Comparison of ENCODE assay signal across 8 cellular contexts in the genomic region with DNA sequence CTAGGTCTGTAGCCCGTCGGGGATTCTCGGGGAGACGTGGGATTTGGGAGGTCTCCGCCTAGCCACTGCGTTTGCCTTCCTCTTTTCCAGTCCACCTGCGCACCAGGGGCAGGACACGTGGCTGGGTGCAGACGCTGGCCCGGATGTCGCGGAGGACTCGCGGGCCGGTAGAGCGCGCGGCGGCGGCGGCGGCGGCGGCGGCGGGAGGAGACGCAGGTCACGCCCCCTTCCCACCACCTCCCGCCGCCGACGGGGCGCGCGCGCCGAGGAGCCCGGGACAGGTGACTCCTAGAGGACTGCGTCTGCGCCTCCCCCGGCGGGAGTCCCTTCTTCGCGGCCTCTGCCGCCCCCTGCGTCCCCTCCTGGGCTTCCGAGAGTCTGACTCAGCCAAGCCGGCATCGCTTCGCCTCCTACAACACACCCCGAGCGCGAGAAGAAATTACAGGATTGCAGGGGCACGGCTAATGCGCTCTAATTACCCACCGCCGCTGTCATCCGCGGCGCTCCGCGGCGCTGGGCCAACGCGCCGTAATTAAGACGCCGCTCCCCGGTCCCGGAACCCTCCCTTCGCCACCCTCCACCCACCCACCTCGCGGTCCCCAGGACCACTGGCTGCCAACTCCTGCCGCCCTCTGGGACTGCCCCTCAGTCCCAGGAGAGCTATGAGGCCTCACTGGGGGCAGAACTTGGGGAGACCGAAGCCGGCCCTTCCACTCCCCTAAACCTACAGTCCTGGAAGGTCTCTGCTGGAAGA.
DNase-seq lines count a peak whose midpoint lies in the region; ATAC-seq, FAIRE-seq and TF ChIP-seq lines count a peak whose summit lies in the region.

No MANE protein-coding gene starts in this region.

- H3K9me3 ChIP-seq in Caco-2 (no peaks in the 10 kb centered on the region), K562 (replicated peaks; ENCODE audit: control insufficient read depth, insufficient read depth, low read depth, low read length) (0 out of 2 replicates have a peak, but pooled peaks cover 3% of the 10 kb centered on the region)

- no peaks in the 10 kb centered on the region for H4K20me1 ChIP-seq in K562 (replicated peaks; ENCODE audit: control insufficient read depth, insufficient read depth, low read length)

- TF ChIP-seq POLR2A in K562 (conservative IDR thresholded peaks at IDR 0.05) = no peak

- H3K9me1 ChIP-seq in K562 (ENCODE audit: control insufficient read depth, insufficient read depth, low read length) = peaks cover 3% of the 10 kb centered on the region

- no peak for TF ChIP-seq RAD21 in K562 (CRISPR knock-in tag; conservative IDR thresholded peaks at IDR 0.05 in 1 of 2, IDR thresholded peaks at IDR 0.05 in 1 of 2)

- peaks cover 5% of the 10 kb centered on the region for H3K36me3 Mint-ChIP-seq in Caco-2 (ENCODE audit: insufficient read depth, unreplicated experiment)

- H3K27ac ChIP-seq in K562 (ENCODE audit: extremely low read depth, low read depth, low read length) = no peak overlapping the region

- WGBS in K562 (ENCODE audit: insufficient coverage, low coverage, missing lambda C conversion rate) = 95% methylated on average over 47 of the region's 76 CpGs

- no peaks in the 10 kb centered on the region for H3K79me2 ChIP-seq in K562 (ENCODE audit: control insufficient read depth, insufficient read depth, low read length)

- H3K4me1 ChIP-seq in Caco-2 (peaks cover 21% of the 10 kb centered on the region), K562 (replicated peaks in 1 of 2; ENCODE audit: control insufficient read depth in 2 of 2, insufficient read depth in 2 of 2, low read length in 2 of 2) (peaks cover 27 to 31% of the 10 kb centered on the region in 2 experiments)

- in situ Hi-C loops in K562 (cut with MboI) = no loop called here

- H3K36me3 ChIP-seq in Caco-2 (ENCODE audit: control insufficient read depth, insufficient read depth, low read length) = no peaks in the 10 kb centered on the region
- no peaks in the 10 kb centered on the region; the same call in 2 of the 3 replicates for H3K36me3 ChIP-seq in K562 (ENCODE audit: control insufficient read depth, insufficient read depth, low read length)

- no peaks in the 10 kb centered on the region for H3K27me3 Mint-ChIP-seq in Caco-2 (ENCODE audit: insufficient read depth, unreplicated experiment)

- H3K27ac Mint-ChIP-seq in Caco-2 (ENCODE audit: unreplicated experiment) = peak overlapping the region; percentile 75

- CTCF ChIA-PET in Caco-2 (lab: Charles Lee) = interaction anchor here (0.6 to 1.2 kb wide), 4 partner anchors 76 to 196 kb away, joined by 3 to 5 read pairs (median 4); no protein-coding TSS in a partner anchor
- CTCF ChIA-PET in K562 (lab: Yijun Ruan, JAX; ENCODE audit: low intra/inter-chr PET ratio) = no interaction called here

- no peaks in the 10 kb centered on the region for H3K9me3 Mint-ChIP-seq in Caco-2 (ENCODE audit: unreplicated experiment)

- H3K9ac ChIP-seq in K562 (ENCODE audit: insufficient read depth in 1 of 2, low read depth in 2 of 2, low read length in 2 of 2) = no peak overlapping the region

- peak; percentile 84 to 86 for DNase-seq in Caco-2
- DNase-seq in T-helper 2 cell = peak; percentile 21 to 66 (median 41)
- DNase-seq in K562 (ENCODE audit: extremely low read depth in 1 of 4, low spot score in 3 of 4) = no peak
- peak; percentile 47 for DNase-seq in iris pigment epithelial cell (ENCODE audit: low read depth)
- DNase-seq in stimulated activated CD4-positive, alpha-beta T cell treated with anti-CD3 and anti-CD28 coated beads, Interleukin-15, amount 100 ng/mL, for 48 hours (ENCODE audit: low read depth in 2 of 2) = peak; percentile 45 to 65
- no peak for DNase-seq in hippocampal formation (lab: John Stamatoyannopoulos, UW)
- DNase-seq in NCI-H345 (lab: John Stamatoyannopoulos, UW) = no peak

- no peaks in the 10 kb centered on the region for H3K27me3 ChIP-seq in Caco-2 (replicated peaks; ENCODE audit: control insufficient read depth, insufficient read depth, low read length)
- no peaks in the 10 kb centered on the region for H3K27me3 ChIP-seq in K562 (ENCODE audit: control insufficient read depth in 2 of 2, insufficient read depth in 2 of 2, low read length in 2 of 2)

- intact Hi-C loops in Caco-2 (cut with micrococcal nuclease; ENCODE audit: unreplicated experiment) = loop anchor here (1.0 to 5.0 kb wide), 3 partner anchors 71 to 230 kb away; a partner anchor contains a TSS
- intact Hi-C loops in K562 (cut with micrococcal nuclease) = loop anchor here (5.0 kb wide), 1 partner anchor 70 kb away; no protein-coding TSS in a partner anchor

- H3K4me2 ChIP-seq in K562 (ENCODE audit: insufficient read depth, low read length) = no peak overlapping the region

- H2AFZ ChIP-seq in K562 (ENCODE audit: low read depth, low read length) = no peak overlapping the region

- no TSS peak for BruUV-seq in Caco-2 (replicated peaks; lab: Mats Ljungman, UMichigan)
- no TSS peak for BruUV-seq in K562 (replicated peaks; lab: Mats Ljungman, UMichigan)

- no peaks in the 10 kb centered on the region for H3K4me1 Mint-ChIP-seq in Caco-2 (ENCODE audit: low read depth, unreplicated experiment)

- no peak for TF ChIP-seq EP300 in K562 (IDR thresholded peaks at IDR 0.05; ENCODE audit: low read length)

- POLR2A ChIA-PET in Caco-2 (lab: Charles Lee) = interaction anchor here (0.6 to 1.2 kb wide), 3 partner anchors 76 to 233 kb away, joined by 3 to 7 read pairs (median 5); a partner anchor contains a TSS
- POLR2A ChIA-PET in K562 (lab: Yijun Ruan, JAX) = no interaction called here

- TF ChIP-seq CTCF in Caco-2 (IDR thresholded peaks at IDR 0.05; ENCODE audit: insufficient read depth in 1 of 2, low read depth in 1 of 2, low read length in 1 of 2, severe bottlenecking in 1 of 2, unreplicated experiment in 1 of 2) (peak; percentile 15 to 52), K562 (IDR thresholded peaks at IDR 0.05 in 2 of 3, conservative IDR thresholded peaks at IDR 0.05 in 1 of 3; ENCODE audit: insufficient read depth in 2 of 3, low read depth in 1 of 3, low read length in 3 of 3) (no peak)

- H3K4me3 ChIP-seq in Caco-2 (ENCODE audit: low read depth, low read length) (peak overlapping the region; percentile 49), K562 (no peak overlapping the region)

- no peak for FAIRE-seq in K562 (lab: Jason Lieb, UNC)

- ATAC-seq in HG02981 (IDR thresholded peaks at IDR 0.05; ENCODE audit: unreplicated experiment) (peak; percentile 38), K562 (no peak)

- H3K4me3 Mint-ChIP-seq in Caco-2 (ENCODE audit: unreplicated experiment) = peak overlapping the region; percentile 66

TF ChIP-seq in K562, 482 proteins besides CTCF, POLR2A, EP300 and RAD21:
- TF ChIP-seq HSF4 (CRISPR knock-in tag; IDR thresholded peaks at IDR 0.05; ENCODE audit: borderline replicate concordance) (no peak), RBM39 (optimal IDR thresholded peaks at IDR 0.05; ENCODE audit: low read depth, low read length) (no peak)
- TF ChIP-seq, protein P1, sequence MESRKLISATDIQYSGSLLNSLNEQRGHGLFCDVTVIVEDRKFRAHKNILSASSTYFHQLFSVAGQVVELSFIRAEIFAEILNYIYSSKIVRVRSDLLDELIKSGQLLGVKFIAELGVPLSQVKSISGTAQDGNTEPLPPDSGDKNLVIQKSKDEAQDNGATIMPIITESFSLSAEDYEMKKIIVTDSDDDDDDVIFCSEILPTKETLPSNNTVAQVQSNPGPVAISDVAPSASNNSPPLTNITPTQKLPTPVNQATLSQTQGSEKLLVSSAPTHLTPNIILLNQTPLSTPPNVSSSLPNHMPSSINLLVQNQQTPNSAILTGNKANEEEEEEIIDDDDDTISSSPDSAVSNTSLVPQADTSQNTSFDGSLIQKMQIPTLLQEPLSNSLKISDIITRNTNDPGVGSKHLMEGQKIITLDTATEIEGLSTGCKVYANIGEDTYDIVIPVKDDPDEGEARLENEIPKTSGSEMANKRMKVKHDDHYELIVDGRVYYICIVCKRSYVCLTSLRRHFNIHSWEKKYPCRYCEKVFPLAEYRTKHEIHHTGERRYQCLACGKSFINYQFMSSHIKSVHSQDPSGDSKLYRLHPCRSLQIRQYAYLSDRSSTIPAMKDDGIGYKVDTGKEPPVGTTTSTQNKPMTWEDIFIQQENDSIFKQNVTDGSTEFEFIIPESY (CRISPR knock-in tag; IDR thresholded peaks at IDR 0.05) = peak; percentile 75

Comparison
In these comparisons a context has a peak if more than half of its experiments do, and no peak if none do; other contexts are left out.
1. DNase-seq: peak in Caco-2 (2 of 2), T-helper 2 cell (5 of 5), iris pigment epithelial cell (single experiment) and stimulated activated CD4-positive, alpha-beta T cell treated with anti-CD3 and anti-CD28 coated beads, Interleukin-15, amount 100 ng/mL, for 48 hours (2 of 2); none in K562 (0 of 4), hippocampal formation (0 of 2) and NCI-H345 (single experiment).
2. CTCF ChIP-seq: peak in Caco-2 (2 of 2); none in K562 (0 of 3).